8 cellular contexts compared by ENCODE assay signal in genomic region chr16:90019201-90019542, GRCh38. TPM values are rescaled to one million over a fixed set of nuclear protein-coding genes. Genes with fewer than 3 reads are reported as not detected.
DNase-seq lines count a peak whose midpoint lies in the region; ATAC-seq and TF ChIP-seq lines count a peak whose summit lies in the region.

Gene DBNDD1 (minus strand): TSS chr16:90019456. CDS start chr16:90019341, 115 bp downstream.

- H3K9me3 ChIP-seq in DOHH2 (ENCODE audit: control insufficient read depth, insufficient read depth, low read length) (no peaks in the 10 kb centered on the region), esophagus squamous epithelium (no peaks in the 10 kb centered on the region), parathyroid adenoma (ENCODE audit: control insufficient read depth, low read length) (no peaks in the 10 kb centered on the region)

- H3K79me2 ChIP-seq in DOHH2 (ENCODE audit: control insufficient read depth, low read length) (no peaks in the 10 kb centered on the region), parathyroid adenoma (peaks cover 8% of the 10 kb centered on the region)

- TF ChIP-seq POLR2A in esophagus squamous epithelium (IDR thresholded peaks at IDR 0.05), result no peak

- H3K36me3 ChIP-seq in DOHH2 (ENCODE audit: control insufficient read depth, low read length) (no peaks in the 10 kb centered on the region), esophagus squamous epithelium (no peaks in the 10 kb centered on the region), parathyroid adenoma (ENCODE audit: control insufficient read depth, insufficient read depth, low read length) (no peaks in the 10 kb centered on the region)

- H3K9me2 ChIP-seq in DOHH2 (replicated peaks; ENCODE audit: control insufficient read depth, low read length), result no peaks in the 10 kb centered on the region

- ATAC-seq in GM19452 (IDR thresholded peaks at IDR 0.05; ENCODE audit: unreplicated experiment), result no peak

- in situ Hi-C loops in SK-MEL-5 (cut with HindIII; ENCODE audit: low pct_unique_long_range_greater_than_20kb, low sequenced_read_pairs), result no loop called here
- in situ Hi-C loops in GM13977 (cut with MboI; ENCODE audit: low pct_unique_long_range_greater_than_20kb, low sequenced_read_pairs, unreplicated experiment), result no loop called here

- H3K4me1 ChIP-seq in DOHH2 (ENCODE audit: control insufficient read depth, low read length), result peaks cover 20% of the 10 kb centered on the region
- H3K4me1 ChIP-seq in esophagus squamous epithelium, result peaks cover 26 to 49% (median 26%) of the 10 kb centered on the region in 3 donors
- H3K4me1 ChIP-seq in parathyroid adenoma, result peaks cover 14% of the 10 kb centered on the region

- peak within 1 kb of the TSS; percentile 36; the same call in 1 of the 2 replicates for H3K4me3 ChIP-seq in DOHH2 (ENCODE audit: low read length)
- peak within 1 kb of the TSS; percentile 62 to 93 (median 74) for H3K4me3 ChIP-seq in esophagus squamous epithelium
- H3K4me3 ChIP-seq in parathyroid adenoma (ENCODE audit: low read depth, low read length), result peak within 1 kb of the TSS; percentile 62

- intact Hi-C loops in esophagus squamous epithelium (cut with DNase I), result no loop called here

- peaks cover 11% of the 10 kb centered on the region for H3F3A ChIP-seq in DOHH2 (ENCODE audit: control insufficient read depth, insufficient read depth)

- peaks cover 91% of the 10 kb centered on the region for H3K27me3 ChIP-seq in DOHH2 (ENCODE audit: control insufficient read depth, low read length)
- peaks cover 0 to 9% (median 0%) of the 10 kb centered on the region in 4 donors for H3K27me3 ChIP-seq in esophagus squamous epithelium
- H3K27me3 ChIP-seq in parathyroid adenoma (ENCODE audit: control insufficient read depth, insufficient read depth, low read length), result no peaks in the 10 kb centered on the region

- no peak for DNase-seq in SK-MEL-5 (ENCODE audit: low read depth, low spot score)
- DNase-seq in esophagus squamous epithelium (lab: John Stamatoyannopoulos, UW), result no peak
- no peak for DNase-seq in NCI-H2029 (lab: John Stamatoyannopoulos, UW)
- DNase-seq in GM19238 (ENCODE audit: insufficient read length, low spot score), result no peak
- DNase-seq in GM13977 (ENCODE audit: low spot score), result no peak

- H3K9ac ChIP-seq in parathyroid adenoma, result peak within 1 kb of the TSS; percentile 84

- peak within 1 kb of the TSS; percentile 58 for H3K4me2 ChIP-seq in DOHH2 (ENCODE audit: low read length)
- peak within 1 kb of the TSS; percentile 89 for H3K4me2 ChIP-seq in parathyroid adenoma (ENCODE audit: low read length)

- WGBS in esophagus squamous epithelium, 2 donors, result no CpG with 5 or more reads among the region's 49 CpGs

- TF ChIP-seq CTCF in DOHH2 (IDR thresholded peaks at IDR 0.05; ENCODE audit: low read depth, low read length, poor library complexity, severe bottlenecking) (no peak), esophagus squamous epithelium (IDR thresholded peaks at IDR 0.05) (no peak), parathyroid adenoma (IDR thresholded peaks at IDR 0.05) (no peak), GM13977 (IDR thresholded peaks at IDR 0.05; ENCODE audit: extremely low read depth, insufficient read depth, missing control alignments) (no peak)

- H3K27ac ChIP-seq in DOHH2 (ENCODE audit: low read depth, low read length) (no peak within 1 kb of the TSS), esophagus squamous epithelium (peak within 1 kb of the TSS; percentile 67 to 80 (median 74)), parathyroid adenoma (peak within 1 kb of the TSS; percentile 39)

- H4K20me1 ChIP-seq in DOHH2 (ENCODE audit: control insufficient read depth, insufficient read depth, low read depth, low read length), result peaks cover 7% of the 10 kb centered on the region; the same call in 1 of the 2 replicates

- peak within 1 kb of the TSS; percentile 96 for H2AFZ ChIP-seq in parathyroid adenoma

RNA-seq across cellular contexts. Expression of gene DBNDD1, which starts in this region (rescaled TPM):
- total RNA-seq in SK-MEL-5 (2014; rRNA removed; shearing (Covaris generic)), result 22.9 and 23.1 TPM in 2 replicates
- polyA plus RNA-seq in SK-MEL-5 (2015; cell fraction: cytosol; rRNA removed), result 81.2 and 93.1 TPM in 2 replicates
- polyA plus RNA-seq in SK-MEL-5 (2015; cell fraction: nucleus; rRNA removed), result 22.1 and 22.3 TPM in 2 replicates
- 10 to 100 TPM in 2 of 4 donors, 1 to 10 TPM in 2; 5.8 to 29.2 (median 12.7) TPM for total RNA-seq in esophagus squamous epithelium
